Comparison of ENCODE assay signal across 20 cellular contexts in genomic region chr11:66820921-66821320, GRCh38. TPM values are rescaled to one million over a fixed set of nuclear protein-coding genes. Genes with fewer than 3 reads are reported as not detected.
A peak's percentile ranks its signal among the peaks of the same experiment; 100 is the strongest.
DNase-seq lines count a peak whose midpoint lies in the region; ATAC-seq, FAIRE-seq and TF ChIP-seq lines count a peak whose summit lies in the region.
"Had no signal": no experiment of that assay in that cellular context is flagged by ENCODE, and none has a peak within 500 bp of the region (broad histone marks: within the 10 kb centered on the region; RNA-seq: fewer than 3 reads in every experiment).

No MANE protein-coding gene starts in this region.

- no TSS peak for BruUV-seq in IMR-90 (replicated peaks; lab: Mats Ljungman, UMichigan)

- peak; percentile 21; the same call in 1 of the 2 replicates for ATAC-seq in IMR-90 (ENCODE audit: low read depth)
- ATAC-seq: A549 had no signal

- no CpG with 5 or more reads among the region's 4 CpGs for WGBS in IMR-90 (ENCODE audit: extremely low coverage in 2 of 2, insufficient read length in 1 of 2), 2 experiments
- WGBS in mesodermal cell (ENCODE audit: insufficient coverage in 2 of 2), 2 experiments, result 91 to 92% methylated on average over 1 to 2 of the region's 4 CpGs

- H3K23ac ChIP-seq in IMR-90 (ENCODE audit: low read depth, low read length), result no peak overlapping the region

- no peaks in the 10 kb centered on the region for H4K20me1 ChIP-seq in IMR-90 (ENCODE audit: insufficient read depth, low read length)
- H4K20me1 ChIP-seq: BLaER1 had no signal

- no peak overlapping the region for H3K9ac ChIP-seq in IMR-90 (ENCODE audit: low read depth, low read length)
- H3K9ac ChIP-seq: BLaER1 had no signal

- H2AFZ ChIP-seq in IMR-90 (replicated peaks; ENCODE audit: low read length, poor library complexity), result no peak overlapping the region

- H4K91ac ChIP-seq in IMR-90 (ENCODE audit: insufficient read depth, low read depth, low read length), result no peak overlapping the region

- DNase-seq in IMR-90 (no peak), NCI-H82 treated with DMSO at 0.1 percent for 48 hours (lab: John Stamatoyannopoulos, UW; ENCODE audit: unreplicated experiment) (peak; percentile 3), fibroblast of villous mesenchyme (ENCODE audit: low read depth) (peak; percentile 91), cortex of kidney (lab: John Stamatoyannopoulos, UW) (no peak), DMS 273 treated with DMSO at 0.1 percent for 48 hours (lab: John Stamatoyannopoulos, UW) (no peak), GM19239 (ENCODE audit: insufficient read length, low spot score) (no peak), BE2C (no peak)
- DNase-seq: AML-193; C1 segment of cervical spinal cord; CD4-positive, alpha-beta memory T cell; CD4-positive, CD25-positive, alpha-beta regulatory T cell; CD8-positive, alpha-beta memory T cell; COR-L47; DMS79 treated with DMSO at 0.1 percent for 48 hours; GF-D8 had no signal

- H3K56ac ChIP-seq in IMR-90 (ENCODE audit: extremely low read depth, insufficient read depth, low read length), result no peak overlapping the region

- H3K4me1 ChIP-seq in IMR-90 (ENCODE audit: control insufficient read depth, insufficient read depth, low read length) (peaks cover 2% of the 10 kb centered on the region; the same call in 1 of the 2 replicates), mesodermal cell (ENCODE audit: control insufficient read depth, insufficient read depth, low read length, poor library complexity, severe bottlenecking) (peaks cover 23% of the 10 kb centered on the region), BE2C (no peaks in the 10 kb centered on the region)
- H3K4me1 ChIP-seq: A549, BLaER1 had no signal

- H4K5ac ChIP-seq in IMR-90 (ENCODE audit: low read depth, low read length), result no peak overlapping the region

- FAIRE-seq in GM19239 (lab: Jason Lieb, UNC), result no peak
- FAIRE-seq: A549, GM12891 had no signal

- no peak overlapping the region for H2BK5ac ChIP-seq in IMR-90 (ENCODE audit: low read depth, low read length, poor library complexity, severe bottlenecking)

- no peak overlapping the region for H2BK120ac ChIP-seq in IMR-90 (ENCODE audit: low read depth, low read length)

- H3K36me3 ChIP-seq in IMR-90 (ENCODE audit: control insufficient read depth, insufficient read depth, low read length), result peaks cover 2% of the 10 kb centered on the region; the same call in 1 of the 2 replicates
- no peaks in the 10 kb centered on the region for H3K36me3 ChIP-seq in mesodermal cell (ENCODE audit: control insufficient read depth, insufficient read depth, low read length)
- no peaks in the 10 kb centered on the region for H3K36me3 ChIP-seq in BE2C

- no peak for TF ChIP-seq RAD21 in IMR-90 (IDR thresholded peaks at IDR 0.05; ENCODE audit: low read length)

- H2AK5ac ChIP-seq in IMR-90 (ENCODE audit: low read depth, low read length), result no peak overlapping the region

- no peak overlapping the region for H3K14ac ChIP-seq in IMR-90 (replicated peaks; ENCODE audit: low read depth, low read length)

- H3K4me2 ChIP-seq in IMR-90 (ENCODE audit: low read depth, low read length), result no peak overlapping the region
- H3K4me2 ChIP-seq: A549, BLaER1 had no signal

- H3K27ac ChIP-seq in IMR-90 (ENCODE audit: insufficient read depth, low read length) (no peak overlapping the region), mesodermal cell (ENCODE audit: low read depth, low read length, severe bottlenecking) (peak overlapping the region; percentile 1)
- H3K27ac ChIP-seq: 22Rv1, A549, BLaER1 had no signal

- TF ChIP-seq CTCF in IMR-90 (conservative IDR thresholded peaks at IDR 0.05; ENCODE audit: low read depth, low read length) (no peak), fibroblast of villous mesenchyme (IDR thresholded peaks at IDR 0.05; ENCODE audit: insufficient read depth, low read depth, low read length) (no peak), BE2C (IDR thresholded peaks at IDR 0.05; ENCODE audit: low read depth, low read length) (no peak)

- H2BK15ac ChIP-seq in IMR-90 (ENCODE audit: low read depth, low read length), result no peak overlapping the region

- H3K27me3 ChIP-seq in IMR-90 (ENCODE audit: control insufficient read depth, insufficient read depth, low read length) (no peaks in the 10 kb centered on the region), BE2C (no peaks in the 10 kb centered on the region)
- H3K27me3 ChIP-seq: BLaER1 had no signal

- H3K9me1 ChIP-seq in IMR-90 (ENCODE audit: insufficient read depth, low read length), result no peaks in the 10 kb centered on the region

- no peaks in the 10 kb centered on the region for H3K79me1 ChIP-seq in IMR-90 (ENCODE audit: low read depth in 1 of 2, low read length in 2 of 2)

- intact Hi-C loops in IMR-90 (cut with micrococcal nuclease), result no loop called here

- H3K18ac ChIP-seq in IMR-90 (ENCODE audit: low read depth, low read length), result no peak overlapping the region

- in situ Hi-C loops in IMR-90 (cut with MboI; ENCODE audit: low sequenced_read_pairs), result no loop called here

- no peaks in the 10 kb centered on the region for H3K9me3 ChIP-seq in IMR-90 (ENCODE audit: control insufficient read depth, insufficient read depth, low read length)
- no peaks in the 10 kb centered on the region for H3K9me3 ChIP-seq in mesodermal cell (ENCODE audit: control insufficient read depth, low read length)
- no peaks in the 10 kb centered on the region for H3K9me3 ChIP-seq in BE2C
- H3K9me3 ChIP-seq: A549, BLaER1 had no signal

- CTCF ChIA-PET in IMR-90 (lab: Yijun Ruan, JAX), result interaction anchor here (1.3 kb wide), 1 partner anchor 13 kb away, joined by 4 read pairs; no protein-coding TSS in a partner anchor

- no peak overlapping the region for H2BK20ac ChIP-seq in IMR-90 (ENCODE audit: low read depth, low read length)

- H3K4me3 ChIP-seq in IMR-90 (ENCODE audit: insufficient read depth, low read depth, low read length), result no peak overlapping the region
- H3K4me3 ChIP-seq in fibroblast of villous mesenchyme (ENCODE audit: low read depth, low read length), result no peak overlapping the region
- no peak overlapping the region for H3K4me3 ChIP-seq in mesodermal cell (ENCODE audit: extremely low read depth, insufficient read depth, low read length, poor library complexity, severe bottlenecking)
- no peak overlapping the region for H3K4me3 ChIP-seq in BE2C (ENCODE audit: low read depth, low read length)
- H3K4me3 ChIP-seq: A549, BLaER1 had no signal

- H3K4ac ChIP-seq in IMR-90 (ENCODE audit: low read depth, low read length), result no peak overlapping the region

- POLR2A ChIA-PET in IMR-90 (lab: Charles Lee; ENCODE audit: unreplicated experiment), result no interaction called here

- dilution Hi-C loops in IMR-90 (cut with HindIII; ENCODE audit: low sequenced_read_pairs, unreplicated experiment), result no loop called here

- no peak overlapping the region for H4K8ac ChIP-seq in IMR-90 (ENCODE audit: low read depth in 2 of 2, low read length in 2 of 2)

- H2AK9ac ChIP-seq in IMR-90 (replicated peaks; ENCODE audit: low read depth, low read length, poor library complexity), result no peak overlapping the region

- TF ChIP-seq POLR2A in IMR-90 (IDR thresholded peaks at IDR 0.05; ENCODE audit: low read depth, low read length), result no peak

TF ChIP-seq in IMR-90, 13 proteins besides CTCF, POLR2A, EP300 and RAD21 (continues in another document):
- TF ChIP-seq MAZ (IDR thresholded peaks at IDR 0.05; ENCODE audit: borderline replicate concordance, low read depth, low read length) (no peak), BHLHE40 (IDR thresholded peaks at IDR 0.05; ENCODE audit: low read depth, low read length) (no peak), NFE2L2 (IDR thresholded peaks at IDR 0.05; ENCODE audit: low read depth, low read length) (no peak), FOS (IDR thresholded peaks at IDR 0.05; ENCODE audit: low read depth, low read length) (no peak), CHD1 (IDR thresholded peaks at IDR 0.05; ENCODE audit: low read depth, low read length) (no peak), MAFK (IDR thresholded peaks at IDR 0.05; ENCODE audit: low read depth, low read length) (no peak), MXI1 (IDR thresholded peaks at IDR 0.05; ENCODE audit: borderline replicate concordance, low read depth, low read length) (no peak), SMC3 (IDR thresholded peaks at IDR 0.05; ENCODE audit: low read depth, low read length) (no peak), RFX5 (IDR thresholded peaks at IDR 0.05; ENCODE audit: low read depth, low read length) (no peak), USF2 (IDR thresholded peaks at IDR 0.05; ENCODE audit: low read depth, low read length) (no peak), RCOR1 (IDR thresholded peaks at IDR 0.05; ENCODE audit: insufficient replicate concordance, low read length) (no peak)

RNA-seq across cellular contexts. Expression of gene RCE1, which starts 22.3 kb away (rescaled TPM):
- total RNA-seq in IMR-90 (2012; rRNA removed) (5.6 and 6.6 TPM in 2 replicates), fibroblast of villous mesenchyme (11.7 and 16.8 TPM in 2 replicates)
- 19.4 and 21.1 TPM in 2 replicates for polyA plus RNA-seq in IMR-90 (2012; rRNA removed)
- 14.3 and 24.4 TPM in 2 replicates for polyA plus RNA-seq in IMR-90 (2012; cell fraction: cytosol; rRNA removed)
- 41.3 and 99.0 TPM in 2 replicates for polyA plus RNA-seq in IMR-90 (2012; cell fraction: nucleus; rRNA removed; ENCODE audit: low replicate concordance)
- 20.8 TPM for polyA plus RNA-seq in mesodermal cell (2013, experiment 1 of 2)
- polyA plus RNA-seq in mesodermal cell (2013, experiment 2 of 2), result 18.5 TPM
- polyA plus RNA-seq in BE2C (2012; ENCODE audit: insufficient read depth, insufficient read length, low read depth), result 89.7 TPM

RNA-seq across cellular contexts. Expression of gene LRFN4, which starts 35.9 kb away (rescaled TPM):
- total RNA-seq in IMR-90 (2012; rRNA removed), result 6.1 and 7.8 TPM in 2 replicates
- 18.9 and 24.9 TPM in 2 replicates for polyA plus RNA-seq in IMR-90 (2012; rRNA removed)
- 13.7 and 28.5 TPM in 2 replicates for polyA plus RNA-seq in IMR-90 (2012; cell fraction: cytosol; rRNA removed)
- 33.5 and 98.4 TPM in 2 replicates for polyA plus RNA-seq in IMR-90 (2012; cell fraction: nucleus; rRNA removed; ENCODE audit: low replicate concordance)
- 9.9 and 14.5 TPM in 2 replicates for total RNA-seq in fibroblast of villous mesenchyme
- polyA plus RNA-seq in mesodermal cell (2013, experiment 1 of 2), result 25.7 TPM
- 19.1 TPM for polyA plus RNA-seq in mesodermal cell (2013, experiment 2 of 2)
- polyA plus RNA-seq in BE2C (2012; ENCODE audit: insufficient read depth, insufficient read length, low read depth), result 87.3 TPM

Comparison
In these comparisons a context has a peak if more than half of its experiments do, and no peak if none do; other contexts are left out.
1. DNase-seq: peak in NCI-H82 treated with DMSO at 0.1 percent for 48 hours (single experiment) and fibroblast of villous mesenchyme (single experiment); none in IMR-90 (single experiment), cortex of kidney (single experiment), DMS 273 treated with DMSO at 0.1 percent for 48 hours (single experiment), GM19239 (single experiment) and BE2C (single experiment).